In genomic region chr5:149938791-149939358, GRCh38 we compare ENCODE assay signal across 7 cellular contexts. TPM values are rescaled to one million over a fixed set of nuclear protein-coding genes. Genes with fewer than 3 reads are reported as not detected.
A peak's percentile ranks its signal among the peaks of the same experiment; 100 is the strongest.
DNase-seq lines count a peak whose midpoint lies in the region; ATAC-seq and TF ChIP-seq lines count a peak whose summit lies in the region.

No MANE protein-coding gene starts in this region.

- ATAC-seq in esophagus mucosa, result peak; percentile 91
- ATAC-seq in HG03571 (IDR thresholded peaks at IDR 0.05; ENCODE audit: unreplicated experiment), result no peak
- no peak for ATAC-seq in HG02798 (IDR thresholded peaks at IDR 0.05; ENCODE audit: poor library complexity, unreplicated experiment)

- TF ChIP-seq CTCF in RWPE1 (conservative IDR thresholded peaks at IDR 0.05; ENCODE audit: low read depth) (no peak), smooth muscle cell (IDR thresholded peaks at IDR 0.05; ENCODE audit: borderline replicate concordance, insufficient read depth, poor library complexity, severe bottlenecking) (no peak)

- peaks cover 13% of the 10 kb centered on the region for H3F3A ChIP-seq in smooth muscle cell (ENCODE audit: low read depth)

- 41% methylated on average over 6 of the region's 6 CpGs for WGBS in smooth muscle cell (ENCODE audit: low lambda C conversion rate)

- peak overlapping the region; percentile 46 for H3K4me2 ChIP-seq in smooth muscle cell

- POLR2A ChIA-PET in RWPE1 (lab: Yijun Ruan, JAX; ENCODE audit: low non-redundant PET), result interaction anchor here (0.6 kb wide), 1 partner anchor 13 kb away, joined by 3 read pairs; no protein-coding TSS in a partner anchor

- no peaks in the 10 kb centered on the region for H4K20me1 ChIP-seq in smooth muscle cell (ENCODE audit: low read depth)

- no peaks in the 10 kb centered on the region for H3K9me3 ChIP-seq in smooth muscle cell (replicated peaks; ENCODE audit: low read depth)

- H3K9ac ChIP-seq in smooth muscle cell (ENCODE audit: low read depth), result peak overlapping the region; percentile 79

- no peaks in the 10 kb centered on the region for H3K36me3 ChIP-seq in smooth muscle cell (ENCODE audit: low read depth)

- no peaks in the 10 kb centered on the region for H3K79me2 ChIP-seq in smooth muscle cell (ENCODE audit: low read depth)

- no peak overlapping the region for H3K4me3 ChIP-seq in smooth muscle cell

- H2AFZ ChIP-seq in smooth muscle cell (ENCODE audit: low read depth), result no peak overlapping the region

- DNase-seq in HCEC 1CT (peak; percentile 79), RWPE1 (ENCODE audit: low spot score) (peak; percentile 96), smooth muscle cell (lab: John Stamatoyannopoulos, UW; ENCODE audit: unreplicated experiment) (no peak)
- no peak for DNase-seq in effector CD8-positive, alpha-beta T cell (lab: John Stamatoyannopoulos, UW)

- H3K27ac ChIP-seq in RWPE1, result peak overlapping the region; percentile 93
- peak overlapping the region; percentile 95 for H3K27ac ChIP-seq in smooth muscle cell (ENCODE audit: low read depth)

- H3K27me3 ChIP-seq in smooth muscle cell (ENCODE audit: low read depth), result no peaks in the 10 kb centered on the region

- peaks cover 3% of the 10 kb centered on the region for H3K4me1 ChIP-seq in smooth muscle cell (ENCODE audit: low read depth)

- CTCF ChIA-PET in RWPE1 (lab: Yijun Ruan, JAX), result interaction anchor here (0.6 to 0.9 kb wide), 2 partner anchors 20 to 102 kb away, joined by 3 to 5 read pairs; no protein-coding TSS in a partner anchor

RNA-seq across cellular contexts. Expression of gene PDE6A, which starts 5.7 kb away (rescaled TPM):
- total RNA-seq in esophagus mucosa (0.48 TPM), smooth muscle cell (not detected in 2 replicates)
- 0.05 TPM in 1 of 2 replicates, not detected in the other for polyA plus RNA-seq in smooth muscle cell

RNA-seq across cellular contexts. Expression of gene SLC26A2, which starts 21.7 kb away (rescaled TPM):
- 8.9 TPM for total RNA-seq in esophagus mucosa
- 16.0 and 17.6 TPM in 2 replicates for total RNA-seq in smooth muscle cell
- 5.1 and 5.2 TPM in 2 replicates for polyA plus RNA-seq in smooth muscle cell

Comparison
In these comparisons a context has a peak if more than half of its experiments do, and no peak if none do; other contexts are left out.
1. DNase-seq: peak in HCEC 1CT (single experiment) and RWPE1 (single experiment); none in smooth muscle cell (single experiment) and effector CD8-positive, alpha-beta T cell (single experiment).